In the genomic region with DNA sequence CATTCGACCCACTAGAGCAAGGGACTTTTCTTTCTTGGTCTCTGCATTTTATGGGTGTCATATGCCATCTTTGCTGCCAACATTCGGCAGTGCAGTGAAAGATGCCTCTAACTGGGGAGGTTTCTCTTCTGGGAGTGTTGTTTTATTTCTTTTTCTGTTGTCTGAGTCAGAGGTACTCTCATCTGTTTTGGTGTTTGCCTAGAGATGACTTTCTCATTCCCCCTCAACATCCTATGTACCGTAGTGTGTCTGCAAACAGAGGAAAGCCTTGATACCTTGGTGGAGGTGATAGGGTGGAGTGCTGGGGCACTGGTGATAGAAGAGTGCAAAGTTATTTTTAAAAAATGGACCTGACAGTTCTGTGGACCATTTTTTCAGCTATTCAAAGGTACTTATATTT, we compare ENCODE assay signal across 16 cellular contexts.
A peak's percentile ranks its signal among the peaks of the same experiment; 100 is the strongest.
DNase-seq lines count a peak whose midpoint lies in the region; ATAC-seq and TF ChIP-seq lines count a peak whose summit lies in the region.
"Had no signal": no experiment of that assay in that cellular context is flagged by ENCODE, and none has a peak within 500 bp of the region (broad histone marks: within the 10 kb centered on the region; RNA-seq: fewer than 3 reads in every experiment).

No MANE protein-coding gene starts in this region.

- H3K4me3 Mint-ChIP-seq in activated naive CD4-positive, alpha-beta T cell treated with anti-CD3 and anti-CD28 coated beads for 36 hours = no peak overlapping the region
- no peak overlapping the region for H3K4me3 Mint-ChIP-seq in activated naive CD8-positive, alpha-beta T cell treated with anti-CD3 and anti-CD28 coated beads, Interleukin-2, amount 50 U/mL, for 24 hours
- H3K4me3 Mint-ChIP-seq in nephron progenitor cell = no peak overlapping the region
- H3K4me3 Mint-ChIP-seq: CD8-positive, alpha-beta T cell had no signal

- H3K9me3 Mint-ChIP-seq in activated naive CD4-positive, alpha-beta T cell treated with anti-CD3 and anti-CD28 coated beads for 36 hours = no peaks in the 10 kb centered on the region
- no peaks in the 10 kb centered on the region for H3K9me3 Mint-ChIP-seq in activated naive CD8-positive, alpha-beta T cell treated with anti-CD3 and anti-CD28 coated beads, Interleukin-2, amount 50 U/mL, for 24 hours
- peaks cover 13% of the 10 kb centered on the region for H3K9me3 Mint-ChIP-seq in nephron progenitor cell
- H3K9me3 Mint-ChIP-seq: CD8-positive, alpha-beta T cell had no signal

- intact Hi-C loops in activated naive CD4-positive, alpha-beta T cell treated with anti-CD3 and anti-CD28 coated beads for 36 hours (cut with micrococcal nuclease) = no loop called here
- intact Hi-C loops in left colon (cut with DNase I, micrococcal nuclease) = no loop called here

- DNase-seq in activated naive CD4-positive, alpha-beta T cell treated with anti-CD3 and anti-CD28 coated beads for 36 hours = no peak
- no peak for DNase-seq in activated naive CD4-positive, alpha-beta T cell treated with Interleukin-2 at 50 U/mL for 16 hours
- DNase-seq in M059J (ENCODE audit: low read depth) (peak; percentile 19), nephron progenitor cell (no peak), NCI-H226 (no peak), left colon (no peak)
- DNase-seq in activated naive CD8-positive, alpha-beta T cell treated with anti-CD3 and anti-CD28 coated beads, Interleukin-2, amount 50 U/mL, for 24 hours = no peak
- DNase-seq in stimulated activated CD4-positive, alpha-beta T cell treated with anti-CD3 and anti-CD28 coated beads, Interleukin-1b, Interleukin-23, amount 100 ng/mL, for 48 hours = no peak
- DNase-seq: CD8-positive, alpha-beta T cell; DMS79; MV-4-11; NCI-H1694 treated with DMSO at 0.1 percent for 48 hours; NCI-H510A treated with DMSO at 0.1 percent for 48 hours; NCI-H774; SIG-M5 had no signal

- peaks cover 9% of the 10 kb centered on the region for H3K36me3 Mint-ChIP-seq in activated naive CD4-positive, alpha-beta T cell treated with anti-CD3 and anti-CD28 coated beads for 36 hours (ENCODE audit: low read depth)
- no peaks in the 10 kb centered on the region for H3K36me3 Mint-ChIP-seq in activated naive CD8-positive, alpha-beta T cell treated with anti-CD3 and anti-CD28 coated beads, Interleukin-2, amount 50 U/mL, for 24 hours (ENCODE audit: low read depth)
- no peaks in the 10 kb centered on the region for H3K36me3 Mint-ChIP-seq in nephron progenitor cell (ENCODE audit: low read depth)

- H3K27me3 Mint-ChIP-seq in activated naive CD4-positive, alpha-beta T cell treated with anti-CD3 and anti-CD28 coated beads for 36 hours (ENCODE audit: low read depth) = no peaks in the 10 kb centered on the region
- no peaks in the 10 kb centered on the region for H3K27me3 Mint-ChIP-seq in activated naive CD8-positive, alpha-beta T cell treated with anti-CD3 and anti-CD28 coated beads, Interleukin-2, amount 50 U/mL, for 24 hours
- H3K27me3 Mint-ChIP-seq in nephron progenitor cell (ENCODE audit: low read depth, poor library complexity) = no peaks in the 10 kb centered on the region

- H3K27ac Mint-ChIP-seq in activated naive CD4-positive, alpha-beta T cell treated with anti-CD3 and anti-CD28 coated beads for 36 hours = peak overlapping the region; percentile 34
- no peak overlapping the region for H3K27ac Mint-ChIP-seq in activated naive CD8-positive, alpha-beta T cell treated with anti-CD3 and anti-CD28 coated beads, Interleukin-2, amount 50 U/mL, for 24 hours
- H3K27ac Mint-ChIP-seq in nephron progenitor cell = peak overlapping the region; percentile 60
- H3K27ac Mint-ChIP-seq: CD8-positive, alpha-beta T cell had no signal

- CTCF ChIA-PET in activated naive CD4-positive, alpha-beta T cell treated with anti-CD3 and anti-CD28 coated beads for 36 hours (lab: Charles Lee) = no interaction called here

- H3K4me1 Mint-ChIP-seq in activated naive CD4-positive, alpha-beta T cell treated with anti-CD3 and anti-CD28 coated beads for 36 hours (ENCODE audit: low read depth) = peaks cover 2% of the 10 kb centered on the region
- peaks cover 8% of the 10 kb centered on the region for H3K4me1 Mint-ChIP-seq in activated naive CD8-positive, alpha-beta T cell treated with anti-CD3 and anti-CD28 coated beads, Interleukin-2, amount 50 U/mL, for 24 hours
- H3K4me1 Mint-ChIP-seq in nephron progenitor cell = no peaks in the 10 kb centered on the region

- no peak for TF ChIP-seq CTCF in nephron progenitor cell (IDR thresholded peaks at IDR 0.05)

- ATAC-seq in activated naive CD8-positive, alpha-beta T cell treated with anti-CD3 and anti-CD28 coated beads, Interleukin-2, amount 50 U/mL, for 24 hours = peak; percentile 28
- ATAC-seq in left colon = no peak
- ATAC-seq: CD8-positive, alpha-beta T cell; K562 had no signal
